ENCODE assay signal across 28 cellular contexts in genomic region chr7:67056683-67057082, GRCh38.
"Had no signal": no experiment of that assay in that cellular context is flagged by ENCODE, and none has a peak within 500 bp of the region (broad histone marks: within the 10 kb centered on the region; RNA-seq: fewer than 3 reads in every experiment).

No MANE protein-coding gene starts in this region.

- H3K4me3 ChIP-seq: neural progenitor cell, ovary, psoas muscle, skin epidermis, smooth muscle cell, spleen, suprapubic skin, testis, tibial artery, transverse colon, upper lobe of right lung, uterus had no signal

- DNase-seq: natural killer cell; occipital lobe; ovary; posterior cingulate gyrus; psoas muscle; right cardiac atrium; spleen; stimulated activated CD4-positive, alpha-beta T cell treated with anti-CD3 and anti-CD28 coated beads, Interleukin-12 subunit alpha, Interleukin-12 subunit beta, amount 100 ng/mL, for 4 hours; stimulated activated CD4-positive, alpha-beta T cell treated with anti-CD3 and anti-CD28 coated beads, Interleukin-1b, Interleukin-23, amount 100 ng/mL, for 48 hours; stimulated activated CD4-positive, alpha-beta T cell treated with anti-CD3 and anti-CD28 coated beads, Interleukin-4, amount 100 ng/mL, for 1 hour; stimulated activated CD4-positive, alpha-beta T cell treated with anti-CD3 and anti-CD28 coated beads, Interleukin-4, amount 100 ng/mL, for 4 hours; stimulated activated CD8-positive, alpha-beta memory T cell treated with anti-CD3 and anti-CD28 coated beads, Interleukin-4, amount 100 ng/mL, for 48 hours; stimulated activated naive CD4-positive, alpha-beta T cell; stimulated activated naive CD8-positive, alpha-beta T cell treated with anti-CD3 and anti-CD28 coated beads, Interleukin-15, amount 100 ng/mL, for 72 hours; stimulated activated naive CD8-positive, alpha-beta T cell treated with anti-CD3 and anti-CD28 coated beads, Interleukin-15, Interleukin-2, amounts not matched to agents 100 U/mL and 50 U/mL, for 24 hours; substantia nigra; testis; tibial artery; transverse colon; upper lobe of right lung; uterus had no signal

- H3K79me2 ChIP-seq: parathyroid adenoma had no signal

- ATAC-seq: natural killer cell; psoas muscle; right cardiac atrium; sciatic nerve; stimulated activated memory B cell treated with anti-CD40 and anti-IgM and Interleukin-4, amounts not matched to agents 10 μg/mL and 1 μg/mL and 100 μg/mL, for 72 hours; stimulated activated naive CD8-positive, alpha-beta T cell treated with anti-CD3 and anti-CD28 coated beads, Interleukin-15, amount 100 ng/mL, for 72 hours; stimulated activated naive CD8-positive, alpha-beta T cell treated with anti-CD3 and anti-CD28 coated beads, Interleukin-15, Interleukin-2, amounts not matched to agents 100 U/mL and 50 U/mL, for 24 hours; upper lobe of right lung had no signal

- H3K27ac ChIP-seq: neural progenitor cell, ovary, parathyroid adenoma, psoas muscle, skin epidermis, spleen, suprapubic skin, testis, tibial artery, transverse colon, upper lobe of right lung, uterus had no signal

- H2AFZ ChIP-seq: neural progenitor cell, parathyroid adenoma had no signal

- H3K4me1 ChIP-seq: neural progenitor cell, parathyroid adenoma, psoas muscle, spleen, suprapubic skin, testis, tibial artery, transverse colon, upper lobe of right lung, uterus had no signal

- H3K4me2 ChIP-seq: neural progenitor cell, smooth muscle cell had no signal

- H3K36me3 ChIP-seq: neural progenitor cell, ovary, upper lobe of right lung, uterus had no signal

- H3K9ac ChIP-seq: neural progenitor cell, parathyroid adenoma had no signal

- H3K27me3 ChIP-seq: neural progenitor cell, ovary, spleen, suprapubic skin, testis, tibial artery, transverse colon, upper lobe of right lung, uterus had no signal

- H3K9me3 ChIP-seq: ovary, psoas muscle, suprapubic skin, testis, tibial artery, transverse colon, upper lobe of right lung, uterus had no signal
